Comparison of ENCODE assay signal across 8 cellular contexts in the genomic region with DNA sequence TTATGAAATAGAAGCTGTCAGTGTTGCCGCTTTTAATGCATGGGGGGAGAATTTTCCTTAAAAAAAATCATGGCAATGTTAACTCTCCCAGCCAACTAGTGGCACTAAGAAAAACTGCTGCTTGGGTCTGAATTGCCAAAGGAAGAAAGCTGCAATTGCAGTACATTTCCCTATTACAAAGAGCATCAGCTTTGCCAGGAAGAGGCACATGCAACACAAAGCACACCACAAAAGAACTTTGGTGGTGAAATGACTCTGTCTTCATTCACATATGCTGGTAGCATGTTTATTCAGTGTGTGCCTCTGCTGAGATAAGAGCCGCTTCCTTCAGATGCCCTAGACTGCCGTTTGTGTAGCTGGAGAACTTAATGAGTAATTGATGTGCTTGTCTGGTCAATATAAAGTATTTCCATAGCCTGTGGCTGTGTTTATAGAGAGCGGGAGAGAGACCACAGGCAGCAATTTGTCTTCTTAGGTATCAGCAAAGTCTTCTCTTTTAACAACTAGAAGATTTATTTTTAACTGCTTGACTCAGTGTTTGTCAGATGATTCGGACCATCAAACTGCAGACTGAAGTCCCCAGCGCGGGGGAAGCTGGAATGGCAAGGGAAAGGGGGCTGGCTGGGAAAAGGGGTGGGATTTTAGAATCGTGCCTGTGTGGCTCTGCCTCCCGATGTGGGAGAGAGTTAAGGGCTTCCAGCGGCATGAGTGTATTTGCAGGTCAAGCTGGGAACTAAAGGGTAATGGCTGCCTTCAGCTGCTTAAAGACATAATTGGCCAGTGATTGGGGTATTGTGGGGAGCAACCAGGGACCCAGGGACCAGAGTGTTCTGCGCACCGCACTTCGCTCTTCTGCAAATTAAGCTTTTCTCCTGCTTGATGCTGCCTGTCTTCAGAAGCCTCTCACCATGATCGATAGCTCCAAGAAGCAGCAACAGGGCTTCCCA.
DNase-seq lines count a peak whose midpoint lies in the region; ATAC-seq and TF ChIP-seq lines count a peak whose summit lies in the region.

No MANE protein-coding gene starts in this region.

- ATAC-seq in stimulated activated effector memory CD8-positive, alpha-beta T cell treated with anti-CD3 and anti-CD28 coated beads, Interleukin-12 subunit alpha, Interleukin-12 subunit beta, amount 100 ng/mL, for 72 hours, result peak; percentile 66
- ATAC-seq in GM21723 (IDR thresholded peaks at IDR 0.05; ENCODE audit: unreplicated experiment), result no peak
- ATAC-seq in GM19035 (IDR thresholded peaks at IDR 0.05; ENCODE audit: unreplicated experiment), result no peak
- ATAC-seq in HG03571 (IDR thresholded peaks at IDR 0.05; ENCODE audit: unreplicated experiment), result no peak

- no peaks in the 10 kb centered on the region for H3K9me3 Mint-ChIP-seq in stimulated activated effector memory CD8-positive, alpha-beta T cell treated with anti-CD3 and anti-CD28 coated beads, Interleukin-12 subunit alpha, Interleukin-12 subunit beta, amount 100 ng/mL, for 72 hours

- H3K4me1 Mint-ChIP-seq in stimulated activated effector memory CD8-positive, alpha-beta T cell treated with anti-CD3 and anti-CD28 coated beads, Interleukin-12 subunit alpha, Interleukin-12 subunit beta, amount 100 ng/mL, for 72 hours, result no peaks in the 10 kb centered on the region

- H3K4me3 ChIP-seq in brain microvascular endothelial cell (ENCODE audit: low read depth, low read length), result peak overlapping the region; percentile 50

- H3K4me3 Mint-ChIP-seq in stimulated activated effector memory CD8-positive, alpha-beta T cell treated with anti-CD3 and anti-CD28 coated beads, Interleukin-12 subunit alpha, Interleukin-12 subunit beta, amount 100 ng/mL, for 72 hours, result no peak overlapping the region

- DNase-seq in NCI-H2081 treated with DMSO at 0.1 percent for 48 hours (lab: John Stamatoyannopoulos, UW), result peak; percentile 62
- DNase-seq in brain microvascular endothelial cell, result peak; percentile 51
- peak; percentile 90 for DNase-seq in islet precursor cell
- DNase-seq in stimulated activated effector memory CD8-positive, alpha-beta T cell treated with anti-CD3 and anti-CD28 coated beads, Interleukin-12 subunit alpha, Interleukin-12 subunit beta, amount 100 ng/mL, for 72 hours (ENCODE audit: low spot score in 2 of 2), result no peak

- peak; percentile 75 for TF ChIP-seq CTCF in brain microvascular endothelial cell (IDR thresholded peaks at IDR 0.05; ENCODE audit: low read depth, low read length, missing control alignments)

- in situ Hi-C loops in brain microvascular endothelial cell (cut with HindIII; ENCODE audit: low pct_ligation_motif_present, low sequenced_read_pairs), result no loop called here

- no peaks in the 10 kb centered on the region for H3K9me3 ChIP-seq in ES-I3 (ENCODE audit: control insufficient read depth, insufficient read depth, low read length)

- no peak overlapping the region for H3K27ac Mint-ChIP-seq in stimulated activated effector memory CD8-positive, alpha-beta T cell treated with anti-CD3 and anti-CD28 coated beads, Interleukin-12 subunit alpha, Interleukin-12 subunit beta, amount 100 ng/mL, for 72 hours

- no peaks in the 10 kb centered on the region for H3K36me3 Mint-ChIP-seq in stimulated activated effector memory CD8-positive, alpha-beta T cell treated with anti-CD3 and anti-CD28 coated beads, Interleukin-12 subunit alpha, Interleukin-12 subunit beta, amount 100 ng/mL, for 72 hours

- peak overlapping the region; percentile 37 for H3K27ac ChIP-seq in brain microvascular endothelial cell

- H3K27me3 ChIP-seq in brain microvascular endothelial cell (replicated peaks), result no peaks in the 10 kb centered on the region

- H3K36me3 ChIP-seq in ES-I3 (ENCODE audit: insufficient read depth, low read length), result no peaks in the 10 kb centered on the region
- H3K36me3 ChIP-seq in brain microvascular endothelial cell (replicated peaks), result no peaks in the 10 kb centered on the region

- peaks cover 22% of the 10 kb centered on the region for H3K4me1 ChIP-seq in ES-I3 (ENCODE audit: insufficient read depth, low read length)

- peak overlapping the region; percentile 34; the same call in 1 of the 2 replicates for H3K9ac ChIP-seq in ES-I3 (ENCODE audit: low read depth, low read length)

Comparison
In these comparisons a context has a peak if more than half of its experiments do, and no peak if none do; other contexts are left out.
1. DNase-seq: peak in NCI-H2081 treated with DMSO at 0.1 percent for 48 hours (single experiment), brain microvascular endothelial cell (single experiment) and islet precursor cell (single experiment); none in stimulated activated effector memory CD8-positive, alpha-beta T cell treated with anti-CD3 and anti-CD28 coated beads, Interleukin-12 subunit alpha, Interleukin-12 subunit beta, amount 100 ng/mL, for 72 hours (0 of 2).